26 cellular contexts compared by ENCODE assay signal in genomic region chr19:3465552-3465951, GRCh38. TPM values are rescaled to one million over a fixed set of nuclear protein-coding genes. Genes with fewer than 3 reads are reported as not detected.
A peak's percentile ranks its signal among the peaks of the same experiment; 100 is the strongest.
DNase-seq lines count a peak whose midpoint lies in the region; ATAC-seq and TF ChIP-seq lines count a peak whose summit lies in the region.
"Had no signal": no experiment of that assay in that cellular context is flagged by ENCODE, and none has a peak within 500 bp of the region (broad histone marks: within the 10 kb centered on the region; RNA-seq: fewer than 3 reads in every experiment).

No MANE protein-coding gene starts in this region.

- no peak overlapping the region for H3K4me3 ChIP-seq in ascending aorta
- no peak overlapping the region for H3K4me3 ChIP-seq in right cardiac atrium (ENCODE audit: low read length)

- H3K9me3 ChIP-seq in ascending aorta (no peaks in the 10 kb centered on the region), right cardiac atrium (ENCODE audit: control insufficient read depth, low read length) (no peaks in the 10 kb centered on the region)

- H3K27me3 Mint-ChIP-seq in CD14-positive monocyte (ENCODE audit: low read depth in 3 of 3) = peaks cover 0 to 6% (median 4%) of the 10 kb centered on the region in 3 donors
- H3K27me3 Mint-ChIP-seq: activated B cell treated with CpG ODN at 0.5 μM for 24 hours; activated naive CD4-positive, alpha-beta T cell treated with anti-CD3 and anti-CD28 coated beads, Interleukin-2, amount 50 U/mL, for 24 hours had no signal

- H3K9me3 Mint-ChIP-seq in CD14-positive monocyte = peaks cover 0 to 2% (median 0%) of the 10 kb centered on the region in 7 donors
- H3K9me3 Mint-ChIP-seq: activated naive CD4-positive, alpha-beta T cell treated with anti-CD3 and anti-CD28 coated beads, Interleukin-2, amount 50 U/mL, for 24 hours; activated T-cell treated with anti-CD3 and anti-CD28 coated beads, Interleukin-2, amount 50 U/mL, for 4 hours; CD8-positive, alpha-beta T cell had no signal

- TF ChIP-seq CTCF in CD14-positive monocyte (IDR thresholded peaks at IDR 0.05) (no peak), ascending aorta (IDR thresholded peaks at IDR 0.05) (no peak)

- peak overlapping the region; percentile 80 to 99 for H3K27ac ChIP-seq in ascending aorta
- H3K27ac ChIP-seq in right cardiac atrium (ENCODE audit: low read length) = no peak overlapping the region
- H3K27ac ChIP-seq: KMS-11, parathyroid adenoma had no signal

- peaks cover 12 to 19% of the 10 kb centered on the region in 2 donors for H3K36me3 Mint-ChIP-seq in CD14-positive monocyte

- intact Hi-C loops in CD14-positive monocyte (cut with micrococcal nuclease) (no loop called here), ascending aorta (cut with DNase I) (no loop called here), right cardiac atrium (cut with DNase I) (loop anchor here in 1 of 4 donors (5.0 kb wide), 1 partner anchor 33 kb away; no protein-coding TSS in a partner anchor), sciatic nerve (cut with DNase I) (no loop called here)

- no peaks in the 10 kb centered on the region for H3K27me3 ChIP-seq in ascending aorta
- no peaks in the 10 kb centered on the region for H3K27me3 ChIP-seq in right cardiac atrium (ENCODE audit: control insufficient read depth, insufficient read depth)

- ATAC-seq in right cardiac atrium = no peak
- peak; percentile 6 for ATAC-seq in sciatic nerve
- ATAC-seq in HG03354 (IDR thresholded peaks at IDR 0.05; ENCODE audit: poor library complexity, severe bottlenecking, unreplicated experiment) = no peak
- ATAC-seq: activated CD8-positive, alpha-beta T cell treated with anti-CD3 and anti-CD28 coated beads, Interleukin-2, amount 10 ng/mL, durations not matched to agents 7 days and 5 days; activated T-cell treated with anti-CD3 and anti-CD28 coated beads, Interleukin-2, amount 50 U/mL, for 4 hours; CD8-positive, alpha-beta T cell; esophagus mucosa had no signal

- H3K27ac Mint-ChIP-seq in CD14-positive monocyte = peak overlapping the region in 4 of 7 donors; percentile 22 to 76 (median 43)
- H3K27ac Mint-ChIP-seq: activated B cell treated with CpG ODN at 0.5 μM for 24 hours; activated CD8-positive, alpha-beta T cell treated with anti-CD3 and anti-CD28 coated beads, Interleukin-2, amount 10 ng/mL, durations not matched to agents 7 days and 5 days; activated naive CD4-positive, alpha-beta T cell treated with anti-CD3 and anti-CD28 coated beads, Interleukin-2, amount 50 U/mL, for 24 hours; CD8-positive, alpha-beta T cell had no signal

- no peak overlapping the region for H3K4me3 Mint-ChIP-seq in CD14-positive monocyte
- H3K4me3 Mint-ChIP-seq: activated B cell treated with CpG ODN at 0.5 μM for 24 hours; activated CD8-positive, alpha-beta T cell treated with anti-CD3 and anti-CD28 coated beads, Interleukin-2, amount 10 ng/mL, durations not matched to agents 7 days and 5 days; activated naive CD4-positive, alpha-beta T cell treated with anti-CD3 and anti-CD28 coated beads, Interleukin-2, amount 50 U/mL, for 24 hours; activated T-cell treated with anti-CD3 and anti-CD28 coated beads, Interleukin-2, amount 50 U/mL, for 4 hours; CD8-positive, alpha-beta T cell had no signal

- H3K4me1 Mint-ChIP-seq in CD14-positive monocyte = no peaks in the 10 kb centered on the region
- H3K4me1 Mint-ChIP-seq: activated B cell treated with CpG ODN at 0.5 μM for 24 hours; activated naive CD4-positive, alpha-beta T cell treated with anti-CD3 and anti-CD28 coated beads, Interleukin-2, amount 50 U/mL, for 24 hours had no signal

- peaks cover 12 to 17% of the 10 kb centered on the region in 2 donors for H3K36me3 ChIP-seq in ascending aorta

- no peak for DNase-seq in CD14-positive monocyte (ENCODE audit: low spot score)
- DNase-seq in ascending aorta (ENCODE audit: low spot score in 2 of 2) = no peak
- DNase-seq in right cardiac atrium = peak in 2 of 3 donors; percentile 18 to 66
- no peak for DNase-seq in sciatic nerve (ENCODE audit: low spot score)
- DNase-seq in GOT3 (lab: John Stamatoyannopoulos, UW) = no peak
- no peak for DNase-seq in COLO829 (ENCODE audit: low spot score)
- DNase-seq in cerebellar cortex (ENCODE audit: low spot score) = no peak
- DNase-seq: activated B cell treated with CpG ODN at 0.5 μM for 24 hours; activated CD8-positive, alpha-beta T cell treated with anti-CD3 and anti-CD28 coated beads, Interleukin-2, amount 10 ng/mL, durations not matched to agents 7 days and 5 days; activated T-cell treated with anti-CD3 and anti-CD28 coated beads, Interleukin-2, amount 50 U/mL, for 4 hours; CD8-positive, alpha-beta T cell; HCEC 1CT; NCI-H1048; NCI-H2081 treated with DMSO at 0.1 percent for 48 hours; NCI-H524 treated with DMSO at 0.1 percent for 48 hours; SIG-M5; stimulated activated CD4-positive, alpha-beta T cell treated with anti-CD3 and anti-CD28 coated beads, Interleukin-4, amount 100 ng/mL, for 4 hours had no signal

- 73% methylated on average over 7 of the region's 7 CpGs for WGBS in right cardiac atrium

- H3K4me1 ChIP-seq in ascending aorta (peaks cover 9 to 48% of the 10 kb centered on the region in 2 donors), right cardiac atrium (ENCODE audit: control insufficient read depth, insufficient read depth, low read length) (no peaks in the 10 kb centered on the region)
- H3K4me1 ChIP-seq: parathyroid adenoma had no signal

RNA-seq across cellular contexts. Expression of gene SMIM24, which starts 14.8 kb away (rescaled TPM):
- polyA plus RNA-seq in CD14-positive monocyte (under 1 TPM in 1 of 2 donors, not detected in 1; 0.30 TPM), right cardiac atrium (not detected)
- total RNA-seq in ascending aorta (not detected), right cardiac atrium (not detected), sciatic nerve (not detected)
- total RNA-seq: activated B cell treated with CpG ODN at 0.5 μM for 24 hours; activated T-cell treated with anti-CD3 and anti-CD28 coated beads, Interleukin-2, amount 50 U/mL, for 4 hours; esophagus mucosa; myocyte had no signal

RNA-seq across cellular contexts. Expression of gene SMIM44, which starts 17.7 kb away (rescaled TPM):
- polyA plus RNA-seq in CD14-positive monocyte (not detected), right cardiac atrium (not detected)
- total RNA-seq in ascending aorta (not detected), right cardiac atrium (not detected), sciatic nerve (not detected)
- total RNA-seq: activated B cell treated with CpG ODN at 0.5 μM for 24 hours; activated CD8-positive, alpha-beta T cell treated with anti-CD3 and anti-CD28 coated beads, Interleukin-2, amount 10 ng/mL, durations not matched to agents 7 days and 5 days; activated T-cell treated with anti-CD3 and anti-CD28 coated beads, Interleukin-2, amount 50 U/mL, for 4 hours; CD8-positive, alpha-beta T cell; esophagus mucosa; lower leg skin; myocyte; T-helper 2 cell treated with Interferon-gamma antibody and Interleukin-4, amounts not matched to agents 100 ng/mL and 5 ng/mL, for 36 hours; temporal lobe had no signal

RNA-seq across cellular contexts. Expression of gene DOHH, which starts 34.9 kb away (rescaled TPM):
- 1 to 10 TPM; 3.7 to 4.1 TPM for polyA plus RNA-seq in CD14-positive monocyte
- total RNA-seq in ascending aorta = 40.9 TPM
- 10 to 100 TPM in 3 of 4 donors, 1 to 10 TPM in 1; 9.8 to 14.2 (median 11.4) TPM for total RNA-seq in right cardiac atrium
- 14.8 TPM for polyA plus RNA-seq in right cardiac atrium
- total RNA-seq in sciatic nerve = 8.4 TPM

RNA-seq across cellular contexts. Expression of gene FZR1, which starts 40.6 kb away (rescaled TPM):
- polyA plus RNA-seq in CD14-positive monocyte = 1 to 10 TPM; 7.7 to 9.4 TPM
- total RNA-seq in ascending aorta = 56.8 TPM
- total RNA-seq in right cardiac atrium = 10 to 100 TPM; 18.6 to 23.3 (median 21.8) TPM
- 14.3 TPM for polyA plus RNA-seq in right cardiac atrium
- 46.1 TPM for total RNA-seq in sciatic nerve

Comparison
In these comparisons a context has a peak if more than half of its experiments do, and no peak if none do; other contexts are left out.
1. DNase-seq: peak in right cardiac atrium (2 of 3); none in CD14-positive monocyte (single experiment), ascending aorta (0 of 2), sciatic nerve (single experiment), GOT3 (single experiment), COLO829 (single experiment) and cerebellar cortex (single experiment).